Comparison of ENCODE assay signal across 27 cellular contexts in genomic region chr18:75378674-75379315, GRCh38. TPM values are rescaled to one million over a fixed set of nuclear protein-coding genes. Genes with fewer than 3 reads are reported as not detected.
"Had no signal": no experiment of that assay in that cellular context is flagged by ENCODE, and none has a peak within 500 bp of the region (broad histone marks: within the 10 kb centered on the region; RNA-seq: fewer than 3 reads in every experiment).

No MANE protein-coding gene starts in this region.

- H3K9me3 ChIP-seq: heart left ventricle, thoracic aorta, upper lobe of left lung, vagina had no signal

- H3K4me1 ChIP-seq: heart left ventricle, parathyroid adenoma, upper lobe of left lung, vagina had no signal

- H3K36me3 ChIP-seq: heart left ventricle, thoracic aorta, upper lobe of left lung, vagina had no signal

- H2AFZ ChIP-seq: parathyroid adenoma had no signal

- H3K27ac ChIP-seq: heart left ventricle, parathyroid adenoma, thoracic aorta, upper lobe of left lung, vagina had no signal

- DNase-seq: activated CD4-positive, alpha-beta T cell treated with anti-CD3 and anti-CD28 coated beads for 48 hours; activated CD4-positive, alpha-beta T cell treated with anti-CD3 and anti-CD28 coated beads, Interleukin-2, amount 50 U/mL, for 48 hours; activated CD8-positive, alpha-beta memory T cell treated with anti-CD3 and anti-CD28 coated beads for 24 hours; activated gamma-delta T cell; activated naive CD4-positive, alpha-beta T cell treated with anti-CD3 and anti-CD28 coated beads, Interleukin-2, amount 50 U/mL, for 16 hours; amniotic stem cell; central memory CD4-positive, alpha-beta T cell; heart left ventricle; hypothalamus; left ventricle myocardium superior; occipital lobe; right cardiac atrium; stimulated activated CD4-positive, alpha-beta T cell treated with anti-CD3 and anti-CD28 coated beads, Interleukin-4, amount 100 ng/mL, for 1 hour; upper lobe of left lung had no signal

- H3K27me3 ChIP-seq: heart left ventricle, upper lobe of left lung, vagina had no signal

- H3K4me3 ChIP-seq: heart left ventricle, thoracic aorta, upper lobe of left lung, vagina had no signal

- H3K79me2 ChIP-seq: parathyroid adenoma had no signal

- H3K9ac ChIP-seq: parathyroid adenoma had no signal

RNA-seq across cellular contexts. Expression of gene SMIM21, which starts 48.7 kb away (rescaled TPM):
- total RNA-seq: activated T-helper 1 cell treated with anti-CD3 and anti-CD28 coated beads, Interleukin-12 subunit alpha, Interleukin-12 subunit beta, Interleukin-2, Interleukin-4 antibody, amounts not matched to agents 30 ng/mL and 10 ng/mL and 1 ng/mL, durations not matched to agents 14 hours and 24 hours and 36 hours; astrocyte; endothelial cell of umbilical vein; heart left ventricle; left ventricle myocardium superior; lung microvascular endothelial cell; mucosa of gallbladder; occipital lobe; pulmonary artery endothelial cell; right cardiac atrium; subcutaneous adipose tissue; T-helper 1 cell treated with Interleukin-12 subunit alpha and Interleukin-12 subunit beta and Interleukin-4 antibody, amounts not matched to agents 30 ng/mL and 1 ng/mL, for 36 hours; thoracic aorta; upper lobe of left lung; vagina had no signal
- polyA plus RNA-seq: endothelial cell of umbilical vein, esophagus, heart left ventricle, neural cell, right cardiac atrium had no signal
